ENCODE assay signal across 15 cellular contexts in genomic region chr6:81786159-81786558, GRCh38. TPM values are rescaled to one million over a fixed set of nuclear protein-coding genes. Genes with fewer than 3 reads are reported as not detected.
DNase-seq lines count a peak whose midpoint lies in the region; ATAC-seq, FAIRE-seq and TF ChIP-seq lines count a peak whose summit lies in the region.
"Had no signal": no experiment of that assay in that cellular context is flagged by ENCODE, and none has a peak within 500 bp of the region (broad histone marks: within the 10 kb centered on the region; RNA-seq: fewer than 3 reads in every experiment).

No MANE protein-coding gene starts in this region.

- H4K8ac ChIP-seq in mesendoderm (ENCODE audit: low read depth, low read length), result no peak overlapping the region

- no peaks in the 10 kb centered on the region for H3K4me1 Mint-ChIP-seq in activated CD4-positive, alpha-beta T cell treated with anti-CD3 and anti-CD28 coated beads for 36 hours

- H3K4ac ChIP-seq in mesendoderm (ENCODE audit: low read depth, low read length), result peak overlapping the region; percentile 36

- 100% methylated on average over 1 of the region's 1 CpG for WGBS in A549 (ENCODE audit: missing lambda C conversion rate)
- no CpG with 5 or more reads among the region's 1 CpG for WGBS in mesendoderm (ENCODE audit: extremely low coverage, insufficient coverage, low lambda C conversion rate)

- intact Hi-C loops in activated CD4-positive, alpha-beta T cell treated with anti-CD3 and anti-CD28 coated beads for 36 hours (cut with DNase I, micrococcal nuclease), result no loop called here

- ATAC-seq in A549 (no peak), HG02885 (IDR thresholded peaks at IDR 0.05; ENCODE audit: poor library complexity, unreplicated experiment) (no peak)
- no peak for ATAC-seq in activated CD4-positive, alpha-beta T cell treated with anti-CD3 and anti-CD28 coated beads for 36 hours

- no peak for TF ChIP-seq CTCF in A549 (IDR thresholded peaks at IDR 0.05)

- no peak for TF ChIP-seq EP300 in A549 (IDR thresholded peaks at IDR 0.05)

- H3K4me1 ChIP-seq in A549, result peaks cover 28% of the 10 kb centered on the region
- no peaks in the 10 kb centered on the region for H3K4me1 ChIP-seq in mesendoderm (ENCODE audit: control insufficient read depth, low read depth, low read length)
- H3K4me1 ChIP-seq: BLaER1 had no signal

- CTCF ChIA-PET in A549 (lab: Yijun Ruan, JAX), result no interaction called here
- CTCF ChIA-PET in activated CD4-positive, alpha-beta T cell treated with anti-CD3 and anti-CD28 coated beads for 36 hours (lab: Charles Lee), result no interaction called here

- H4K5ac ChIP-seq in mesendoderm (ENCODE audit: low read length), result no peak overlapping the region

- no peaks in the 10 kb centered on the region for H3K36me3 Mint-ChIP-seq in activated CD4-positive, alpha-beta T cell treated with anti-CD3 and anti-CD28 coated beads for 36 hours (ENCODE audit: low read depth)

- H3K9me3 Mint-ChIP-seq in activated CD4-positive, alpha-beta T cell treated with anti-CD3 and anti-CD28 coated beads for 36 hours (ENCODE audit: low read depth), result no peaks in the 10 kb centered on the region

- no peak overlapping the region for H2BK5ac ChIP-seq in mesendoderm (ENCODE audit: low read length)

- no peak overlapping the region for H3K56ac ChIP-seq in mesendoderm (ENCODE audit: low read length)

- no peak overlapping the region for H3K9ac ChIP-seq in mesendoderm (ENCODE audit: low read length)
- H3K9ac ChIP-seq: BLaER1 had no signal

- no peak overlapping the region for H2BK120ac ChIP-seq in mesendoderm (ENCODE audit: low read depth, low read length)

- POLR2A ChIA-PET in A549 (lab: Yijun Ruan, JAX), result no interaction called here
- POLR2A ChIA-PET in activated CD4-positive, alpha-beta T cell treated with anti-CD3 and anti-CD28 coated beads for 36 hours (lab: Charles Lee), result no interaction called here

- H3K79me1 ChIP-seq in mesendoderm (ENCODE audit: low read length), result no peaks in the 10 kb centered on the region

- TF ChIP-seq RAD21 in A549 (conservative IDR thresholded peaks at IDR 0.05 in 1 of 2, IDR thresholded peaks at IDR 0.05 in 1 of 2), result no peak

- peak overlapping the region; percentile 67; the same call in 1 of the 3 replicates for H3K4me2 ChIP-seq in A549
- no peak overlapping the region for H3K4me2 ChIP-seq in mesendoderm (ENCODE audit: low read length)
- H3K4me2 ChIP-seq: BLaER1 had no signal

- H3K4me3 ChIP-seq in A549 (no peak overlapping the region), mesendoderm (ENCODE audit: low read length) (no peak overlapping the region)
- H3K4me3 ChIP-seq: BLaER1, SJSA1 had no signal

- H3K27ac Mint-ChIP-seq in activated CD4-positive, alpha-beta T cell treated with anti-CD3 and anti-CD28 coated beads for 36 hours, result no peak overlapping the region

- H3K79me2 ChIP-seq in mesendoderm (ENCODE audit: control insufficient read depth, insufficient read depth, low read length), result no peaks in the 10 kb centered on the region

- no peaks in the 10 kb centered on the region for H3K9me3 ChIP-seq in A549
- H3K9me3 ChIP-seq: BLaER1, SJSA1 had no signal

- no peak overlapping the region for H3K4me3 Mint-ChIP-seq in activated CD4-positive, alpha-beta T cell treated with anti-CD3 and anti-CD28 coated beads for 36 hours

- no peak overlapping the region for H2AK5ac ChIP-seq in mesendoderm (ENCODE audit: low read length)

- no peak for TF ChIP-seq POLR2A in A549 (IDR thresholded peaks at IDR 0.05; ENCODE audit: low read length)
- TF ChIP-seq POLR2A in H54 (IDR thresholded peaks at IDR 0.05; ENCODE audit: low read depth, low read length), result no peak

- H3K36me3 ChIP-seq in mesendoderm (ENCODE audit: control insufficient read depth, insufficient read depth, low read length), result no peaks in the 10 kb centered on the region
- H3K36me3 ChIP-seq: BLaER1, SJSA1 had no signal

- no peak overlapping the region for H2BK15ac ChIP-seq in mesendoderm (replicated peaks; ENCODE audit: low read depth)

- H3K27ac ChIP-seq in A549, result peak overlapping the region; percentile 62 to 66; a peak in 4 of 6 replicates
- H3K27ac ChIP-seq in mesendoderm (ENCODE audit: low read depth, low read length), result no peak overlapping the region
- H3K27ac ChIP-seq: BLaER1, RWPE1, SJSA1 had no signal

- DNase-seq in A549 (ENCODE audit: low read depth in 1 of 2, low spot score in 1 of 2), result no peak
- no peak for DNase-seq in H54 (ENCODE audit: insufficient read length, low spot score)
- DNase-seq in RPMI7951 (ENCODE audit: low read depth), result peak; percentile 38
- peak; percentile 5 for DNase-seq in mesendoderm
- no peak for DNase-seq in DMS153 treated with DMSO at 0.1 percent for 48 hours (lab: John Stamatoyannopoulos, UW; ENCODE audit: unreplicated experiment)
- DNase-seq in activated CD4-positive, alpha-beta T cell treated with anti-CD3 and anti-CD28 coated beads for 36 hours, result no peak
- DNase-seq: DMS 273 treated with DMSO at 0.1 percent for 48 hours, Kasumi-1, NCI-H1436, NCI-H2029 treated with DMSO at 0.1 percent for 48 hours, NCI-H2227 treated with DMSO at 0.1 percent for 48 hours had no signal

- no peaks in the 10 kb centered on the region for H3K27me3 Mint-ChIP-seq in activated CD4-positive, alpha-beta T cell treated with anti-CD3 and anti-CD28 coated beads for 36 hours

- no peak overlapping the region for H3K23ac ChIP-seq in mesendoderm (ENCODE audit: low read length)

- no peak overlapping the region for H3K18ac ChIP-seq in mesendoderm (ENCODE audit: low read length)

- FAIRE-seq in A549 (lab: Jason Lieb, UNC) (no peak), H54 (lab: Jason Lieb, UNC) (peak; percentile 20)

- H3K27me3 ChIP-seq in mesendoderm (ENCODE audit: insufficient read depth, low read length, poor library complexity), result no peaks in the 10 kb centered on the region
- H3K27me3 ChIP-seq: BLaER1, SJSA1 had no signal

TF ChIP-seq in A549, 52 proteins besides CTCF, POLR2A, EP300 and RAD21:
- TF ChIP-seq MYC (IDR thresholded peaks at IDR 0.05; ENCODE audit: borderline replicate concordance, low read length) (no peak), GATA3 (IDR thresholded peaks at IDR 0.05; ENCODE audit: borderline replicate concordance) (no peak), FOSB (CRISPR knock-in tag; IDR thresholded peaks at IDR 0.05) (no peak), NR3C1 (IDR thresholded peaks at IDR 0.05) (no peak), ZNF302 (CRISPR knock-in tag; IDR thresholded peaks at IDR 0.05) (no peak), RARB (CRISPR knock-in tag; IDR thresholded peaks at IDR 0.05) (no peak), HOXB5 (CRISPR knock-in tag; IDR thresholded peaks at IDR 0.05) (no peak), EHF (CRISPR knock-in tag; IDR thresholded peaks at IDR 0.05) (no peak), POLR2AphosphoS2 (conservative IDR thresholded peaks at IDR 0.05; ENCODE audit: low read length) (no peak), HES2 (IDR thresholded peaks at IDR 0.05) (no peak), ZC3H11A (IDR thresholded peaks at IDR 0.05) (no peak), SREBF2 (IDR thresholded peaks at IDR 0.05) (no peak), CBX8 (IDR thresholded peaks at IDR 0.05) (no peak), HOXB13 (CRISPR knock-in tag; IDR thresholded peaks at IDR 0.05; ENCODE audit: low read depth) (no peak), CBX2 (IDR thresholded peaks at IDR 0.05; ENCODE audit: borderline replicate concordance, low read depth) (no peak)
- TF ChIP-seq, protein P1, sequence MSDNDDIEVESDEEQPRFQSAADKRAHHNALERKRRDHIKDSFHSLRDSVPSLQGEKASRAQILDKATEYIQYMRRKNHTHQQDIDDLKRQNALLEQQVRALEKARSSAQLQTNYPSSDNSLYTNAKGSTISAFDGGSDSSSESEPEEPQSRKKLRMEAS (IDR thresholded peaks at IDR 0.05), result no peak
- TF ChIP-seq, protein P2, sequence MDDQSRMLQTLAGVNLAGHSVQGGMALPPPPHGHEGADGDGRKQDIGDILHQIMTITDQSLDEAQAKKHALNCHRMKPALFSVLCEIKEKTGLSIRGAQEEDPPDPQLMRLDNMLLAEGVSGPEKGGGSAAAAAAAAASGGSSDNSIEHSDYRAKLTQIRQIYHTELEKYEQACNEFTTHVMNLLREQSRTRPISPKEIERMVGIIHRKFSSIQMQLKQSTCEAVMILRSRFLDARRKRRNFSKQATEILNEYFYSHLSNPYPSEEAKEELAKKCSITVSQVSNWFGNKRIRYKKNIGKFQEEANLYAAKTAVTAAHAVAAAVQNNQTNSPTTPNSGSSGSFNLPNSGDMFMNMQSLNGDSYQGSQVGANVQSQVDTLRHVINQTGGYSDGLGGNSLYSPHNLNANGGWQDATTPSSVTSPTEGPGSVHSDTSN (IDR thresholded peaks at IDR 0.05), result no peak

RNA-seq across cellular contexts. Expression of gene TENT5A, which starts 33.7 kb away (rescaled TPM):
- polyA plus RNA-seq in A549 (2011; rRNA removed) (1.8 and 2.3 TPM in 2 replicates), A549 (2017; fragmentation: RNase III; extraction: RNeasy Plus Mini Kit Qiagen cat#74134 plus additional on column Dnase treatment) (0.79 to 1.1 TPM (median 0.91 TPM) in 3 replicates)
- 0.22 and 0.24 TPM in 2 replicates for polyA plus RNA-seq in A549 (2012; cell fraction: cytosol; rRNA removed)
- 0.47 and 0.56 TPM in 2 replicates for polyA plus RNA-seq in A549 (2012; cell fraction: nucleus; rRNA removed)
- 0.99 and 2.4 TPM in 2 replicates for polyA minus RNA-seq in A549 (2011; rRNA and poly(A)+ RNA removed)
- total RNA-seq in RPMI7951 (2014; rRNA removed; shearing (Covaris generic)), result 14.8 and 15.5 TPM in 2 replicates
- 0.69 TPM for polyA plus RNA-seq in mesendoderm (2013, experiment 1 of 2)
- 0.62 TPM for polyA plus RNA-seq in mesendoderm (2013, experiment 2 of 2)
- under 1 TPM; 0.43 to 0.51 TPM for total RNA-seq in activated CD4-positive, alpha-beta T cell treated with anti-CD3 and anti-CD28 coated beads for 36 hours

Comparison
In these comparisons a context has a peak if more than half of its experiments do, and no peak if none do; other contexts are left out.
1. DNase-seq: peak in RPMI7951 (single experiment) and mesendoderm (single experiment); none in A549 (0 of 2), H54 (single experiment), DMS153 treated with DMSO at 0.1 percent for 48 hours (single experiment) and activated CD4-positive, alpha-beta T cell treated with anti-CD3 and anti-CD28 coated beads for 36 hours (single experiment).
2. RNA of gene TENT5A, which starts 33.7 kb away (total RNA-seq): 14.8 to 15.5 TPM in RPMI7951; 0.43 to 0.51 TPM in activated CD4-positive, alpha-beta T cell treated with anti-CD3 and anti-CD28 coated beads for 36 hours; every median in the first group is over 10 times any median in the second.